In genomic region chr2:101706121-101706818, GRCh38 we compare ENCODE assay signal across 16 cellular contexts. TPM values are rescaled to one million over a fixed set of nuclear protein-coding genes. Genes with fewer than 3 reads are reported as not detected.
DNase-seq lines count a peak whose midpoint lies in the region; ATAC-seq and TF ChIP-seq lines count a peak whose summit lies in the region.
"Had no signal": no experiment of that assay in that cellular context is flagged by ENCODE, and none has a peak within 500 bp of the region (broad histone marks: within the 10 kb centered on the region; RNA-seq: fewer than 3 reads in every experiment).

No MANE protein-coding gene starts in this region.

- H3K79me2 ChIP-seq in OCI-LY3 (ENCODE audit: low read length): peaks cover 99% of the 10 kb centered on the region

- H2AFZ ChIP-seq in OCI-LY3 (ENCODE audit: low read depth, low read length): no peak overlapping the region

- H3K9me3 ChIP-seq in OCI-LY3 (ENCODE audit: insufficient read depth, low read length) (no peaks in the 10 kb centered on the region), mucosa of descending colon (no peaks in the 10 kb centered on the region), lower lobe of right lung (no peaks in the 10 kb centered on the region)
- H3K9me3 ChIP-seq: body of pancreas, tibial artery had no signal

- peaks cover 34% of the 10 kb centered on the region for H3K36me3 Mint-ChIP-seq in T-helper 1 cell treated with Interleukin-12 subunit alpha and Interleukin-12 subunit beta and Interleukin-4 antibody, amounts not matched to agents 30 μg/mL and 1 μg/mL, for 36 hours (ENCODE audit: low read depth)
- peaks cover 49% of the 10 kb centered on the region for H3K36me3 Mint-ChIP-seq in MCF 10A (ENCODE audit: insufficient read depth, unreplicated experiment)
- peaks cover 20% of the 10 kb centered on the region for H3K36me3 Mint-ChIP-seq in neural crest cell (ENCODE audit: low read depth)

- H3K4me1 Mint-ChIP-seq in T-helper 1 cell treated with Interleukin-12 subunit alpha and Interleukin-12 subunit beta and Interleukin-4 antibody, amounts not matched to agents 30 μg/mL and 1 μg/mL, for 36 hours (ENCODE audit: low read depth): peaks cover 66% of the 10 kb centered on the region
- H3K4me1 Mint-ChIP-seq in MCF 10A (ENCODE audit: insufficient read depth, unreplicated experiment) (peaks cover 52% of the 10 kb centered on the region), neural crest cell (peaks cover 56% of the 10 kb centered on the region)

- H3K4me3 ChIP-seq in OCI-LY3 (ENCODE audit: low read length): peak overlapping the region; percentile 41
- no peak overlapping the region for H3K4me3 ChIP-seq in mucosa of descending colon
- no peak overlapping the region for H3K4me3 ChIP-seq in lower lobe of right lung
- H3K4me3 ChIP-seq: body of pancreas, tibial artery had no signal

- peak overlapping the region; percentile 75 for H3K4me2 ChIP-seq in OCI-LY3 (ENCODE audit: low read length)

- H3K4me3 Mint-ChIP-seq in T-helper 1 cell treated with Interleukin-12 subunit alpha and Interleukin-12 subunit beta and Interleukin-4 antibody, amounts not matched to agents 30 μg/mL and 1 μg/mL, for 36 hours: peak overlapping the region; percentile 66
- no peak overlapping the region for H3K4me3 Mint-ChIP-seq in MCF 10A (ENCODE audit: unreplicated experiment)
- peak overlapping the region; percentile 31 for H3K4me3 Mint-ChIP-seq in neural crest cell
- H3K4me3 Mint-ChIP-seq: endodermal cell had no signal

- peak overlapping the region; percentile 47 for H3K9ac ChIP-seq in OCI-LY3 (ENCODE audit: low read length)

- H3K27ac Mint-ChIP-seq in T-helper 1 cell treated with Interleukin-12 subunit alpha and Interleukin-12 subunit beta and Interleukin-4 antibody, amounts not matched to agents 30 μg/mL and 1 μg/mL, for 36 hours: peak overlapping the region; percentile 64
- H3K27ac Mint-ChIP-seq in MCF 10A (ENCODE audit: low read depth, unreplicated experiment) (peak overlapping the region; percentile 98), neural crest cell (ENCODE audit: unreplicated experiment) (no peak overlapping the region)
- H3K27ac Mint-ChIP-seq: endodermal cell had no signal

- ATAC-seq in mucosa of descending colon (no peak), lower lobe of right lung (no peak)
- ATAC-seq in activated CD4-positive, CD25-positive, alpha-beta regulatory T cell treated with anti-CD3 and anti-CD28 coated beads, Interleukin-2, amount 50 U/mL, for 24 hours: no peak
- ATAC-seq: body of pancreas, PC-3 had no signal

- CTCF ChIA-PET in MCF 10A (lab: Yijun Ruan, JAX): interaction anchor here (0.5 to 2.4 kb wide), 4 partner anchors 49 to 246 kb away, joined by 3 to 9 read pairs (median 4); no protein-coding TSS in a partner anchor

- H3K27me3 ChIP-seq in OCI-LY3 (ENCODE audit: low read depth, low read length) (no peaks in the 10 kb centered on the region), lower lobe of right lung (ENCODE audit: low read depth) (no peaks in the 10 kb centered on the region)
- H3K27me3 ChIP-seq: body of pancreas, tibial artery had no signal

- intact Hi-C loops in MCF 10A (cut with micrococcal nuclease): no loop called here
- intact Hi-C loops in mucosa of descending colon (cut with DNase I, micrococcal nuclease): no loop called here
- intact Hi-C loops in lower lobe of right lung (cut with DNase I): no loop called here

- DNase-seq in T-helper 1 cell (no peak), MCF 10A (ENCODE audit: unreplicated experiment) (no peak), neural crest cell (ENCODE audit: low read depth, low spot score) (no peak), mucosa of descending colon (no peak), lower lobe of right lung (no peak)
- DNase-seq: activated CD8-positive, alpha-beta memory T cell treated with anti-CD3 and anti-CD28 coated beads, Interleukin-2, amount 50 U/mL, for 4 hours; body of pancreas; endodermal cell; kidney glomerular epithelial cell; NCI-H226; PC-3; tibial artery had no signal

- H3K36me3 ChIP-seq in OCI-LY3 (replicated peaks; ENCODE audit: low read depth, low read length) (peaks cover 22% of the 10 kb centered on the region), mucosa of descending colon (ENCODE audit: low read depth) (no peaks in the 10 kb centered on the region), lower lobe of right lung (no peaks in the 10 kb centered on the region)
- H3K36me3 ChIP-seq: tibial artery had no signal

- no peaks in the 10 kb centered on the region for H3K27me3 Mint-ChIP-seq in T-helper 1 cell treated with Interleukin-12 subunit alpha and Interleukin-12 subunit beta and Interleukin-4 antibody, amounts not matched to agents 30 μg/mL and 1 μg/mL, for 36 hours (ENCODE audit: low read depth)
- H3K27me3 Mint-ChIP-seq in MCF 10A (ENCODE audit: insufficient read depth, unreplicated experiment) (no peaks in the 10 kb centered on the region), neural crest cell (ENCODE audit: low read depth) (no peaks in the 10 kb centered on the region)

- H4K20me1 ChIP-seq in OCI-LY3 (ENCODE audit: insufficient read depth, low read length): peaks cover 84% of the 10 kb centered on the region

- H3K9me3 Mint-ChIP-seq in T-helper 1 cell treated with Interleukin-12 subunit alpha and Interleukin-12 subunit beta and Interleukin-4 antibody, amounts not matched to agents 30 μg/mL and 1 μg/mL, for 36 hours: no peaks in the 10 kb centered on the region
- H3K9me3 Mint-ChIP-seq in MCF 10A (ENCODE audit: unreplicated experiment) (peaks cover 7% of the 10 kb centered on the region), neural crest cell (no peaks in the 10 kb centered on the region)
- H3K9me3 Mint-ChIP-seq: endodermal cell had no signal

- H3K27ac ChIP-seq in OCI-LY3 (ENCODE audit: low read length) (peak overlapping the region; percentile 71), lower lobe of right lung (no peak overlapping the region)
- H3K27ac ChIP-seq: 22Rv1, tibial artery had no signal

- H3K4me1 ChIP-seq in OCI-LY3 (ENCODE audit: low read length): peaks cover 85% of the 10 kb centered on the region
- no peaks in the 10 kb centered on the region for H3K4me1 ChIP-seq in mucosa of descending colon (ENCODE audit: low read depth)
- H3K4me1 ChIP-seq in lower lobe of right lung: peaks cover 71% of the 10 kb centered on the region

- TF ChIP-seq CTCF in OCI-LY3 (IDR thresholded peaks at IDR 0.05; ENCODE audit: low read depth, low read length) (no peak), MCF 10A (IDR thresholded peaks at IDR 0.05; ENCODE audit: unreplicated experiment) (no peak), neural crest cell (conservative IDR thresholded peaks at IDR 0.05) (no peak), mucosa of descending colon (IDR thresholded peaks at IDR 0.05) (no peak), lower lobe of right lung (IDR thresholded peaks at IDR 0.05) (no peak)

- no TSS peak for BruUV-seq in MCF 10A (replicated peaks; lab: Mats Ljungman, UMichigan)

- POLR2A ChIA-PET in MCF 10A (lab: Yijun Ruan, JAX): interaction anchor here (0.7 to 4.0 kb wide), 8 partner anchors 9 to 121 kb away, joined by 3 to 30 read pairs (median 6); partner anchors contain the start of gene MAP4K4

RNA-seq across cellular contexts. Expression of gene MAP4K4, which starts 8.8 kb away (rescaled TPM):
- total RNA-seq in MCF 10A (2022) (143 and 162 TPM in 2 replicates), neural crest cell (209 and 212 TPM in 2 replicates), mucosa of descending colon (10 to 100 TPM; 26.4 to 54.6 (median 34.2) TPM), lower lobe of right lung (68.4 TPM)
